Comparison of ENCODE assay signal across 1 cellular context in the genomic region with DNA sequence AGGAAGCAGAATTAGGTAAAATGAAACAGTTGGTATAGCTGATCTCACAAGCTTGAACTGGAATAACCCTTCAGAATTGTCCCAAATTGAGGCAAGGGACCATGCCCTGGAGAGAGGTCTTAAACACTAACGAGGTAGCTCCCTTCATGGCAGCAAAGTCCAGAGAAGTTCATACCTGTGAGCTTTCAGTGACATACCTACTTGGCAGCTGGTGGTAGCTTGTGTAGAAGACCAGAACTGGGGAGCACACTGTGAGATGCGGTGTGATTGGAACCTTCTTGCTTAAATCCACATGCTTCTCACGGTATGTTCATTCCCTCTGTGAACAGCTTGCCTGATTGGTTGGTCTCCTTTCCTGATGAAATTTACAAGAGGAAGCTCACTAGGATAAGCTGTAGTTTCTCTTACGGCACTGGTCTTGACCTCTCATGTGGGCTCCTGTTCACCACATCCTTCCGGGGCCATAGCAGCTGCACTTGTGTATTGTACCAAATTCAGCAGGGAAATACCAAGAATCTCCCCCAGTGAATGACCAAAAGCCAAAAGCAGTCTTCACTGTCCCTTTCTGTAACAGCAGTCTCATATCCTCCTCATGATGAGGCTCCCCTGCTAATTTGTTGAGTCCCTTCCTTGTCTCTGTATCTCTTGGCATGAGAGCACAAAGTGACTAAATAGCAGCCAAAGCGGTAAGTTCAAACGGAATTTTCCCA.
TF ChIP-seq lines count a peak whose summit lies in the region.

No MANE protein-coding gene starts in this region.

TF ChIP-seq in GM12878, 131 proteins besides CTCF, POLR2A, EP300 and RAD21 (continued from another document and continues in another):
- TF ChIP-seq CHD2 (IDR thresholded peaks at IDR 0.05; ENCODE audit: borderline replicate concordance, low read depth, low read length) = peak; percentile 43; the same call in 1 of the 2 replicates
- TF ChIP-seq ATF7 (IDR thresholded peaks at IDR 0.05; ENCODE audit: low read depth) = peak; percentile 76
- no peak for TF ChIP-seq SREBF2 (IDR thresholded peaks at IDR 0.05; ENCODE audit: low read length)
- TF ChIP-seq SIN3A (IDR thresholded peaks at IDR 0.05; ENCODE audit: low read depth, low read length) = no peak
- TF ChIP-seq NRF1 (conservative IDR thresholded peaks at IDR 0.05; ENCODE audit: low read depth, low read length) = no peak
- no peak for TF ChIP-seq JUND (IDR thresholded peaks at IDR 0.05; ENCODE audit: low read depth, low read length)
- no peak for TF ChIP-seq SMARCA5 (IDR thresholded peaks at IDR 0.05)
- TF ChIP-seq ZSCAN29 (IDR thresholded peaks at IDR 0.05) = no peak
- peak; percentile 70; the same call in 1 of the 2 replicates for TF ChIP-seq DPF2 (IDR thresholded peaks at IDR 0.05)
- TF ChIP-seq GATAD2B (conservative IDR thresholded peaks at IDR 0.05; ENCODE audit: low read depth) = peak; percentile 67; the same call in 1 of the 2 replicates
- TF ChIP-seq, protein P1, sequence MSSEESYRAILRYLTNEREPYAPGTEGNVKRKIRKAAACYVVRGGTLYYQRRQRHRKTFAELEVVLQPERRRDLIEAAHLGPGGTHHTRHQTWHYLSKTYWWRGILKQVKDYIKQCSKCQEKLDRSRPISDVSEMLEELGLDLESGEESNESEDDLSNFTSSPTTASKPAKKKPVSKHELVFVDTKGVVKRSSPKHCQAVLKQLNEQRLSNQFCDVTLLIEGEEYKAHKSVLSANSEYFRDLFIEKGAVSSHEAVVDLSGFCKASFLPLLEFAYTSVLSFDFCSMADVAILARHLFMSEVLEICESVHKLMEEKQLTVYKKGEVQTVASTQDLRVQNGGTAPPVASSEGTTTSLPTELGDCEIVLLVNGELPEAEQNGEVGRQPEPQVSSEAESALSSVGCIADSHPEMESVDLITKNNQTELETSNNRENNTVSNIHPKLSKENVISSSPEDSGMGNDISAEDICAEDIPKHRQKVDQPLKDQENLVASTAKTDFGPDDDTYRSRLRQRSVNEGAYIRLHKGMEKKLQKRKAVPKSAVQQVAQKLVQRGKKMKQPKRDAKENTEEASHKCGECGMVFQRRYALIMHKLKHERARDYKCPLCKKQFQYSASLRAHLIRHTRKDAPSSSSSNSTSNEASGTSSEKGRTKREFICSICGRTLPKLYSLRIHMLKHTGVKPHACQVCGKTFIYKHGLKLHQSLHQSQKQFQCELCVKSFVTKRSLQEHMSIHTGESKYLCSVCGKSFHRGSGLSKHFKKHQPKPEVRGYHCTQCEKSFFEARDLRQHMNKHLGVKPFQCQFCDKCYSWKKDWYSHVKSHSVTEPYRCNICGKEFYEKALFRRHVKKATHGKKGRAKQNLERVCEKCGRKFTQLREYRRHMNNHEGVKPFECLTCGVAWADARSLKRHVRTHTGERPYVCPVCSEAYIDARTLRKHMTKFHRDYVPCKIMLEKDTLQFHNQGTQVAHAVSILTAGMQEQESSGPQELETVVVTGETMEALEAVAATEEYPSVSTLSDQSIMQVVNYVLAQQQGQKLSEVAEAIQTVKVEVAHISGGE (CRISPR knock-in tag; IDR thresholded peaks at IDR 0.05) = no peak
- peak; percentile 46; the same call in 1 of the 2 replicates for TF ChIP-seq NR2C1 (IDR thresholded peaks at IDR 0.05)
- TF ChIP-seq STAT3 (IDR thresholded peaks at IDR 0.05; ENCODE audit: low read depth, low read length) = no peak
- no peak for TF ChIP-seq RB1 (IDR thresholded peaks at IDR 0.05; ENCODE audit: borderline replicate concordance)
- no peak for TF ChIP-seq KLF5 (IDR thresholded peaks at IDR 0.05; ENCODE audit: partially characterized antibody)
- TF ChIP-seq HCFC1 (IDR thresholded peaks at IDR 0.05; ENCODE audit: low read length) = no peak
- TF ChIP-seq BMI1 (IDR thresholded peaks at IDR 0.05; ENCODE audit: borderline replicate concordance) = peak; percentile 35; the same call in 1 of the 2 replicates
- TF ChIP-seq ZNF384 (IDR thresholded peaks at IDR 0.05; ENCODE audit: borderline replicate concordance, low read depth, low read length) = no peak
- TF ChIP-seq, protein P2, sequence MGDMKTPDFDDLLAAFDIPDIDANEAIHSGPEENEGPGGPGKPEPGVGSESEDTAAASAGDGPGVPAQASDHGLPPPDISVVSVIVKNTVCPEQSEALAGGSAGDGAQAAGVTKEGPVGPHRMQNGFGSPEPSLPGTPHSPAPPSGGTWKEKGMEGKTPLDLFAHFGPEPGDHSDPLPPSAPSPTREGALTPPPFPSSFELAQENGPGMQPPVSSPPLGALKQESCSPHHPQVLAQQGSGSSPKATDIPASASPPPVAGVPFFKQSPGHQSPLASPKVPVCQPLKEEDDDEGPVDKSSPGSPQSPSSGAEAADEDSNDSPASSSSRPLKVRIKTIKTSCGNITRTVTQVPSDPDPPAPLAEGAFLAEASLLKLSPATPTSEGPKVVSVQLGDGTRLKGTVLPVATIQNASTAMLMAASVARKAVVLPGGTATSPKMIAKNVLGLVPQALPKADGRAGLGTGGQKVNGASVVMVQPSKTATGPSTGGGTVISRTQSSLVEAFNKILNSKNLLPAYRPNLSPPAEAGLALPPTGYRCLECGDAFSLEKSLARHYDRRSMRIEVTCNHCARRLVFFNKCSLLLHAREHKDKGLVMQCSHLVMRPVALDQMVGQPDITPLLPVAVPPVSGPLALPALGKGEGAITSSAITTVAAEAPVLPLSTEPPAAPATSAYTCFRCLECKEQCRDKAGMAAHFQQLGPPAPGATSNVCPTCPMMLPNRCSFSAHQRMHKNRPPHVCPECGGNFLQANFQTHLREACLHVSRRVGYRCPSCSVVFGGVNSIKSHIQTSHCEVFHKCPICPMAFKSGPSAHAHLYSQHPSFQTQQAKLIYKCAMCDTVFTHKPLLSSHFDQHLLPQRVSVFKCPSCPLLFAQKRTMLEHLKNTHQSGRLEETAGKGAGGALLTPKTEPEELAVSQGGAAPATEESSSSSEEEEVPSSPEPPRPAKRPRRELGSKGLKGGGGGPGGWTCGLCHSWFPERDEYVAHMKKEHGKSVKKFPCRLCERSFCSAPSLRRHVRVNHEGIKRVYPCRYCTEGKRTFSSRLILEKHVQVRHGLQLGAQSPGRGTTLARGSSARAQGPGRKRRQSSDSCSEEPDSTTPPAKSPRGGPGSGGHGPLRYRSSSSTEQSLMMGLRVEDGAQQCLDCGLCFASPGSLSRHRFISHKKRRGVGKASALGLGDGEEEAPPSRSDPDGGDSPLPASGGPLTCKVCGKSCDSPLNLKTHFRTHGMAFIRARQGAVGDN (IDR thresholded peaks at IDR 0.05) = peak; percentile 76
- TF ChIP-seq, protein P3, sequence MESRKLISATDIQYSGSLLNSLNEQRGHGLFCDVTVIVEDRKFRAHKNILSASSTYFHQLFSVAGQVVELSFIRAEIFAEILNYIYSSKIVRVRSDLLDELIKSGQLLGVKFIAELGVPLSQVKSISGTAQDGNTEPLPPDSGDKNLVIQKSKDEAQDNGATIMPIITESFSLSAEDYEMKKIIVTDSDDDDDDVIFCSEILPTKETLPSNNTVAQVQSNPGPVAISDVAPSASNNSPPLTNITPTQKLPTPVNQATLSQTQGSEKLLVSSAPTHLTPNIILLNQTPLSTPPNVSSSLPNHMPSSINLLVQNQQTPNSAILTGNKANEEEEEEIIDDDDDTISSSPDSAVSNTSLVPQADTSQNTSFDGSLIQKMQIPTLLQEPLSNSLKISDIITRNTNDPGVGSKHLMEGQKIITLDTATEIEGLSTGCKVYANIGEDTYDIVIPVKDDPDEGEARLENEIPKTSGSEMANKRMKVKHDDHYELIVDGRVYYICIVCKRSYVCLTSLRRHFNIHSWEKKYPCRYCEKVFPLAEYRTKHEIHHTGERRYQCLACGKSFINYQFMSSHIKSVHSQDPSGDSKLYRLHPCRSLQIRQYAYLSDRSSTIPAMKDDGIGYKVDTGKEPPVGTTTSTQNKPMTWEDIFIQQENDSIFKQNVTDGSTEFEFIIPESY (IDR thresholded peaks at IDR 0.05) = no peak
- TF ChIP-seq PAX8 (IDR thresholded peaks at IDR 0.05) = no peak
- TF ChIP-seq PAX5 (IDR thresholded peaks at IDR 0.05; ENCODE audit: borderline replicate concordance, low read depth, low read length) = peak; percentile 78
- TF ChIP-seq, protein P4, sequence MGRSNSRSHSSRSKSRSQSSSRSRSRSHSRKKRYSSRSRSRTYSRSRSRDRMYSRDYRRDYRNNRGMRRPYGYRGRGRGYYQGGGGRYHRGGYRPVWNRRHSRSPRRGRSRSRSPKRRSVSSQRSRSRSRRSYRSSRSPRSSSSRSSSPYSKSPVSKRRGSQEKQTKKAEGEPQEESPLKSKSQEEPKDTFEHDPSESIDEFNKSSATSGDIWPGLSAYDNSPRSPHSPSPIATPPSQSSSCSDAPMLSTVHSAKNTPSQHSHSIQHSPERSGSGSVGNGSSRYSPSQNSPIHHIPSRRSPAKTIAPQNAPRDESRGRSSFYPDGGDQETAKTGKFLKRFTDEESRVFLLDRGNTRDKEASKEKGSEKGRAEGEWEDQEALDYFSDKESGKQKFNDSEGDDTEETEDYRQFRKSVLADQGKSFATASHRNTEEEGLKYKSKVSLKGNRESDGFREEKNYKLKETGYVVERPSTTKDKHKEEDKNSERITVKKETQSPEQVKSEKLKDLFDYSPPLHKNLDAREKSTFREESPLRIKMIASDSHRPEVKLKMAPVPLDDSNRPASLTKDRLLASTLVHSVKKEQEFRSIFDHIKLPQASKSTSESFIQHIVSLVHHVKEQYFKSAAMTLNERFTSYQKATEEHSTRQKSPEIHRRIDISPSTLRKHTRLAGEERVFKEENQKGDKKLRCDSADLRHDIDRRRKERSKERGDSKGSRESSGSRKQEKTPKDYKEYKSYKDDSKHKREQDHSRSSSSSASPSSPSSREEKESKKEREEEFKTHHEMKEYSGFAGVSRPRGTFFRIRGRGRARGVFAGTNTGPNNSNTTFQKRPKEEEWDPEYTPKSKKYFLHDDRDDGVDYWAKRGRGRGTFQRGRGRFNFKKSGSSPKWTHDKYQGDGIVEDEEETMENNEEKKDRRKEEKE (IDR thresholded peaks at IDR 0.05) = no peak
- TF ChIP-seq KDM1A (IDR thresholded peaks at IDR 0.05; ENCODE audit: borderline replicate concordance) = no peak
- 0 out of 2 replicates have a peak, but pooled peaks have one; percentile 14 for TF ChIP-seq YY1 (IDR thresholded peaks at IDR 0.05; ENCODE audit: low read depth, low read length)
- TF ChIP-seq EGR1 (IDR thresholded peaks at IDR 0.05; ENCODE audit: borderline replicate concordance in 1 of 2, low read depth in 2 of 2, low read length in 2 of 2) = no peak
- TF ChIP-seq NBN (IDR thresholded peaks at IDR 0.05) = peak; percentile 86
- peak; percentile 59; the same call in 1 of the 3 replicates for TF ChIP-seq POU2F2 (IDR thresholded peaks at IDR 0.05; ENCODE audit: borderline replicate concordance, low read depth, low read length)
- TF ChIP-seq TCF3 (IDR thresholded peaks at IDR 0.05; ENCODE audit: borderline replicate concordance, insufficient read depth, low read depth, low read length) = no peak
- no peak for TF ChIP-seq TARDBP (IDR thresholded peaks at IDR 0.05; ENCODE audit: borderline replicate concordance)
- no peak for TF ChIP-seq IRF4 (IDR thresholded peaks at IDR 0.05; ENCODE audit: low read depth, low read length)
- TF ChIP-seq EED (IDR thresholded peaks at IDR 0.05; ENCODE audit: low read depth) = 0 out of 2 replicates have a peak, but pooled peaks have one; percentile 11
- TF ChIP-seq SMAD1 (IDR thresholded peaks at IDR 0.05; ENCODE audit: low read depth, partially characterized antibody) = no peak
- TF ChIP-seq, protein P5, sequence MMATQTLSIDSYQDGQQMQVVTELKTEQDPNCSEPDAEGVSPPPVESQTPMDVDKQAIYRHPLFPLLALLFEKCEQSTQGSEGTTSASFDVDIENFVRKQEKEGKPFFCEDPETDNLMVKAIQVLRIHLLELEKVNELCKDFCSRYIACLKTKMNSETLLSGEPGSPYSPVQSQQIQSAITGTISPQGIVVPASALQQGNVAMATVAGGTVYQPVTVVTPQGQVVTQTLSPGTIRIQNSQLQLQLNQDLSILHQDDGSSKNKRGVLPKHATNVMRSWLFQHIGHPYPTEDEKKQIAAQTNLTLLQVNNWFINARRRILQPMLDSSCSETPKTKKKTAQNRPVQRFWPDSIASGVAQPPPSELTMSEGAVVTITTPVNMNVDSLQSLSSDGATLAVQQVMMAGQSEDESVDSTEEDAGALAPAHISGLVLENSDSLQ (IDR thresholded peaks at IDR 0.05) = no peak
- TF ChIP-seq WRNIP1 (IDR thresholded peaks at IDR 0.05; ENCODE audit: borderline replicate concordance, low read depth, low read length) = no peak
- TF ChIP-seq RUNX3 (IDR thresholded peaks at IDR 0.05; ENCODE audit: low read length) = peak; percentile 92
- TF ChIP-seq IKZF1 (conservative IDR thresholded peaks at IDR 0.05) = peak; percentile 96
- TF ChIP-seq, protein P6, sequence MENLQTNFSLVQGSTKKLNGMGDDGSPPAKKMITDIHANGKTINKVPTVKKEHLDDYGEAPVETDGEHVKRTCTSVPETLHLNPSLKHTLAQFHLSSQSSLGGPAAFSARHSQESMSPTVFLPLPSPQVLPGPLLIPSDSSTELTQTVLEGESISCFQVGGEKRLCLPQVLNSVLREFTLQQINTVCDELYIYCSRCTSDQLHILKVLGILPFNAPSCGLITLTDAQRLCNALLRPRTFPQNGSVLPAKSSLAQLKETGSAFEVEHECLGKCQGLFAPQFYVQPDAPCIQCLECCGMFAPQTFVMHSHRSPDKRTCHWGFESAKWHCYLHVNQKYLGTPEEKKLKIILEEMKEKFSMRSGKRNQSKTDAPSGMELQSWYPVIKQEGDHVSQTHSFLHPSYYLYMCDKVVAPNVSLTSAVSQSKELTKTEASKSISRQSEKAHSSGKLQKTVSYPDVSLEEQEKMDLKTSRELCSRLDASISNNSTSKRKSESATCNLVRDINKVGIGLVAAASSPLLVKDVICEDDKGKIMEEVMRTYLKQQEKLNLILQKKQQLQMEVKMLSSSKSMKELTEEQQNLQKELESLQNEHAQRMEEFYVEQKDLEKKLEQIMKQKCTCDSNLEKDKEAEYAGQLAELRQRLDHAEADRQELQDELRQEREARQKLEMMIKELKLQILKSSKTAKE (IDR thresholded peaks at IDR 0.05; ENCODE audit: low read depth, poor library complexity, severe bottlenecking) = peak; percentile 49
- no peak for TF ChIP-seq ESRRA (IDR thresholded peaks at IDR 0.05; ENCODE audit: low read length)
- peak; percentile 91 for TF ChIP-seq TCF12 (IDR thresholded peaks at IDR 0.05; ENCODE audit: low read depth, low read length)
- TF ChIP-seq, protein P7, sequence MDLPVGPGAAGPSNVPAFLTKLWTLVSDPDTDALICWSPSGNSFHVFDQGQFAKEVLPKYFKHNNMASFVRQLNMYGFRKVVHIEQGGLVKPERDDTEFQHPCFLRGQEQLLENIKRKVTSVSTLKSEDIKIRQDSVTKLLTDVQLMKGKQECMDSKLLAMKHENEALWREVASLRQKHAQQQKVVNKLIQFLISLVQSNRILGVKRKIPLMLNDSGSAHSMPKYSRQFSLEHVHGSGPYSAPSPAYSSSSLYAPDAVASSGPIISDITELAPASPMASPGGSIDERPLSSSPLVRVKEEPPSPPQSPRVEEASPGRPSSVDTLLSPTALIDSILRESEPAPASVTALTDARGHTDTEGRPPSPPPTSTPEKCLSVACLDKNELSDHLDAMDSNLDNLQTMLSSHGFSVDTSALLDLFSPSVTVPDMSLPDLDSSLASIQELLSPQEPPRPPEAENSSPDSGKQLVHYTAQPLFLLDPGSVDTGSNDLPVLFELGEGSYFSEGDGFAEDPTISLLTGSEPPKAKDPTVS (IDR thresholded peaks at IDR 0.05; ENCODE audit: low read depth, low read length) = no peak
- peak; percentile 86 for TF ChIP-seq MEF2B (IDR thresholded peaks at IDR 0.05; ENCODE audit: partially characterized antibody, poor library complexity, severe bottlenecking)
- TF ChIP-seq MTA3 (IDR thresholded peaks at IDR 0.05; ENCODE audit: borderline replicate concordance, low read length) = no peak
- TF ChIP-seq, protein P8, sequence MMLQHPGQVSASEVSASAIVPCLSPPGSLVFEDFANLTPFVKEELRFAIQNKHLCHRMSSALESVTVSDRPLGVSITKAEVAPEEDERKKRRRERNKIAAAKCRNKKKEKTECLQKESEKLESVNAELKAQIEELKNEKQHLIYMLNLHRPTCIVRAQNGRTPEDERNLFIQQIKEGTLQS (IDR thresholded peaks at IDR 0.05; ENCODE audit: borderline replicate concordance, extremely low read depth, low read depth, low read length) = no peak
